In the genomic region with DNA sequence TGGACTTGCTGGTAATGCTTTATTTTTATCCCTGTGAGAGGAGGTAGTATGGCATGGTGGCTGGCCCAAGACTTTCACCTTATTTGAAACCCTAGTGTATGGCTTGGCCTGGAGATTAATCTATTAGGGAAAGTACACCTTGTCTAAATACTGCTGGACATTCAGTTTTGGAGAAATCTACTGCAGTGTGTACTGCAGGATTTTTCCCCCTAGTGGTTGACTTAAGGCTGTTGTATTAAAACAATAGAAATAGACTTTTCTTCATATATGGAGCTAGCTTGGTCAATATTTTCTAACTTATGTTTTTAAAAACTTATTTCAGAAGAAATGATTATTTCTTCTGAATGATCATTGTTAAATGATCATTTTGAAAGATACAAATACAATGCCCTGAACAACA, we compare ENCODE assay signal across 17 cellular contexts. TPM values are rescaled to one million over a fixed set of nuclear protein-coding genes. Genes with fewer than 3 reads are reported as not detected.
DNase-seq lines count a peak whose midpoint lies in the region; ATAC-seq and TF ChIP-seq lines count a peak whose summit lies in the region.
"Had no signal": no experiment of that assay in that cellular context is flagged by ENCODE, and none has a peak within 500 bp of the region (broad histone marks: within the 10 kb centered on the region; RNA-seq: fewer than 3 reads in every experiment).

No MANE protein-coding gene starts in this region.

- H3K9me3 Mint-ChIP-seq in activated CD8-positive, alpha-beta T cell treated with anti-CD3 and anti-CD28 coated beads for 36 hours, result no peaks in the 10 kb centered on the region
- H3K9me3 Mint-ChIP-seq: dendritic cell treated with granulocyte-macrophage colony-stimulating factor and Interleukin-4, amounts not matched to agents 40 ng/mL and 50 ng/mL, for 4 days had no signal

- H3K4me3 Mint-ChIP-seq in activated CD8-positive, alpha-beta T cell treated with anti-CD3 and anti-CD28 coated beads for 36 hours, result no peak overlapping the region
- H3K4me3 Mint-ChIP-seq: dendritic cell treated with granulocyte-macrophage colony-stimulating factor and Interleukin-4, amounts not matched to agents 40 ng/mL and 50 ng/mL, for 4 days; memory B cell had no signal

- CTCF ChIA-PET in activated CD8-positive, alpha-beta T cell treated with anti-CD3 and anti-CD28 coated beads for 36 hours (lab: Charles Lee), result no interaction called here

- H3K36me3 Mint-ChIP-seq in activated CD8-positive, alpha-beta T cell treated with anti-CD3 and anti-CD28 coated beads for 36 hours (ENCODE audit: low read depth), result no peaks in the 10 kb centered on the region
- H3K36me3 Mint-ChIP-seq: memory B cell had no signal

- H3K27me3 Mint-ChIP-seq in activated CD8-positive, alpha-beta T cell treated with anti-CD3 and anti-CD28 coated beads for 36 hours, result peaks cover 1% of the 10 kb centered on the region
- H3K27me3 Mint-ChIP-seq: memory B cell had no signal

- H3K27ac ChIP-seq in right lobe of liver, result no peak overlapping the region
- H3K27ac ChIP-seq: heart right ventricle had no signal

- H3K4me1 Mint-ChIP-seq in activated CD8-positive, alpha-beta T cell treated with anti-CD3 and anti-CD28 coated beads for 36 hours (ENCODE audit: low read depth), result no peaks in the 10 kb centered on the region
- H3K4me1 Mint-ChIP-seq: memory B cell had no signal

- intact Hi-C loops in right lobe of liver (cut with DNase I), result no loop called here
- intact Hi-C loops in activated CD8-positive, alpha-beta T cell treated with anti-CD3 and anti-CD28 coated beads for 36 hours (cut with micrococcal nuclease), result no loop called here

- in situ Hi-C loops in astrocyte of the cerebellum (cut with HindIII; ENCODE audit: low sequenced_read_pairs) (no loop called here), HAP-1 (cut with MboI; ENCODE audit: low sequenced_read_pairs) (no loop called here)

- H3K9me3 ChIP-seq in right lobe of liver (no peaks in the 10 kb centered on the region), HAP-1 (no peaks in the 10 kb centered on the region)
- H3K9me3 ChIP-seq: heart right ventricle had no signal

- H3K36me3 ChIP-seq in right lobe of liver, result no peaks in the 10 kb centered on the region
- no peaks in the 10 kb centered on the region for H3K36me3 ChIP-seq in HAP-1 (replicated peaks)
- H3K36me3 ChIP-seq: heart right ventricle had no signal

- ATAC-seq in right lobe of liver (peak in 3 of 4 donors; percentile 9 to 40 (median 25)), HG03095 (IDR thresholded peaks at IDR 0.05; ENCODE audit: unreplicated experiment) (no peak)
- no peak for ATAC-seq in activated CD8-positive, alpha-beta T cell treated with anti-CD3 and anti-CD28 coated beads for 36 hours
- ATAC-seq: heart right ventricle had no signal

- TF ChIP-seq CTCF in astrocyte of the cerebellum (IDR thresholded peaks at IDR 0.05; ENCODE audit: low read depth, low read length, missing control alignments) (peak; percentile 48), right lobe of liver (IDR thresholded peaks at IDR 0.05) (peak; percentile 38 to 43 (median 40))
- TF ChIP-seq CTCF in activated CD8-positive, alpha-beta T cell treated with anti-CD3 and anti-CD28 coated beads for 36 hours (IDR thresholded peaks at IDR 0.05), result no peak

- H3K27ac Mint-ChIP-seq in activated CD8-positive, alpha-beta T cell treated with anti-CD3 and anti-CD28 coated beads for 36 hours, result no peak overlapping the region
- H3K27ac Mint-ChIP-seq: dendritic cell treated with granulocyte-macrophage colony-stimulating factor and Interleukin-4, amounts not matched to agents 40 ng/mL and 50 ng/mL, for 4 days; memory B cell had no signal

- H3K4me1 ChIP-seq in right lobe of liver, result peaks cover 0 to 23% (median 4%) of the 10 kb centered on the region in 4 donors
- no peaks in the 10 kb centered on the region for H3K4me1 ChIP-seq in HAP-1
- H3K4me1 ChIP-seq: heart right ventricle had no signal

- POLR2A ChIA-PET in activated CD8-positive, alpha-beta T cell treated with anti-CD3 and anti-CD28 coated beads for 36 hours (lab: Charles Lee), result no interaction called here

- no peaks in the 10 kb centered on the region for H3K27me3 ChIP-seq in right lobe of liver
- H3K27me3 ChIP-seq in HAP-1 (ENCODE audit: low read depth), result no peaks in the 10 kb centered on the region

- DNase-seq in COR-L47 (lab: John Stamatoyannopoulos, UW), result peak; percentile 36
- DNase-seq in HT-29 (ENCODE audit: low spot score), result peak; percentile 37
- DNase-seq in astrocyte of the cerebellum (ENCODE audit: low read depth), result no peak
- no peak for DNase-seq in right lobe of liver
- no peak for DNase-seq in activated CD8-positive, alpha-beta T cell treated with anti-CD3 and anti-CD28 coated beads for 36 hours
- DNase-seq in HAP-1 (ENCODE audit: low spot score in 2 of 2), result no peak
- no peak for DNase-seq in COLO668 (lab: John Stamatoyannopoulos, UW; ENCODE audit: unreplicated experiment)
- DNase-seq: activated CD4-positive, CD25-positive, alpha-beta regulatory T cell treated with anti-CD3 and anti-CD28 coated beads, Interleukin-2, amount 50 U/mL, for 72 hours; activated effector memory CD4-positive, alpha-beta T cell treated with Interleukin-2 at 50 U/mL for 16 hours; DND-41; heart right ventricle; NCI-H2029; Right ventricle myocardium superior had no signal

- H3K4me3 ChIP-seq in astrocyte of the cerebellum (ENCODE audit: low read depth, low read length) (no peak overlapping the region), right lobe of liver (no peak overlapping the region), HAP-1 (no peak overlapping the region)
- H3K4me3 ChIP-seq: heart right ventricle had no signal

- no peak for TF ChIP-seq POLR2A in right lobe of liver (IDR thresholded peaks at IDR 0.05)

RNA-seq across cellular contexts. Expression of a gene that starts 13.9 kb away (rescaled TPM):
- not detected in 2 replicates for total RNA-seq in HT-29 (2014; rRNA removed; shearing (Covaris generic))
- total RNA-seq in right lobe of liver, result 10 to 100 TPM in 1 of 6 experiments, 1 to 10 TPM in 4, under 1 TPM in 1; 0.15 to 10.5 (median 3.6) TPM
- not detected for total RNA-seq in activated CD8-positive, alpha-beta T cell treated with anti-CD3 and anti-CD28 coated beads for 36 hours
- total RNA-seq: heart right ventricle, pulmonary artery endothelial cell, Right ventricle myocardium superior had no signal

Comparison
In these comparisons a context has a peak if more than half of its experiments do, and no peak if none do; other contexts are left out.
1. DNase-seq: peak in COR-L47 (single experiment) and HT-29 (single experiment); none in astrocyte of the cerebellum (single experiment), right lobe of liver (0 of 3), activated CD8-positive, alpha-beta T cell treated with anti-CD3 and anti-CD28 coated beads for 36 hours (single experiment), HAP-1 (0 of 2) and COLO668 (single experiment).
2. ATAC-seq: peak in right lobe of liver (3 of 4); none in activated CD8-positive, alpha-beta T cell treated with anti-CD3 and anti-CD28 coated beads for 36 hours (single experiment) and HG03095 (single experiment).